26 cellular contexts compared by ENCODE assay signal in the genomic region with DNA sequence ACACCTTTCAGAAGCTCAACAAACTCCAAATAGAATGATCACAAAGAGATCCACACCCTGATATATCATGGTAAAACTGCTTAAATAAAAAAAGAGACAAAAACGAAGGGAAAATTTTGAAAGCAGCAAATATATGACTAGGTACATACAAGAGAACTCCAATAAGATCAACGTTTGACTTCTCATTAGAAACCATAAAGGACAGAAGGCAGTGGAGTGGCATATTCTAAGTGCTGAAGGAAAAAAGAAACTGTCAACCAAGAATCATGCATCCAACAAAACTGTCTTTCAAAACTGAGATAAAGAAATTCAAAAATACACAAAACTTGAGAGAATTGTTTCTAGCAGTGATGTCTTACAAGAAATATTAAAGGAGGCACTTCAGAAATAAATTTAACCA.
"Had no signal": no experiment of that assay in that cellular context is flagged by ENCODE, and none has a peak within 500 bp of the region (broad histone marks: within the 10 kb centered on the region; RNA-seq: fewer than 3 reads in every experiment).

No MANE protein-coding gene starts in this region.

- H3K27me3 ChIP-seq: dorsolateral prefrontal cortex, esophagus squamous epithelium, gastrocnemius medialis, heart right ventricle, left lung had no signal

- H3K27me3 Mint-ChIP-seq: naive B cell had no signal

- H3K4me3 Mint-ChIP-seq: mesothelial cell of epicardium, naive B cell had no signal

- ATAC-seq: esophagus mucosa, gastrocnemius medialis, heart right ventricle, left cardiac atrium, left lung, left ventricle myocardium superior, lower lobe of right lung, mucosa of descending colon had no signal

- FAIRE-seq: colon, endothelial cell of umbilical vein, islet of Langerhans, keratinocyte had no signal

- H3K36me3 ChIP-seq: esophagus squamous epithelium, heart right ventricle, lower lobe of right lung had no signal

- H3K4me3 ChIP-seq: coronary artery, dorsolateral prefrontal cortex, esophagus squamous epithelium, gastrocnemius medialis, heart right ventricle, left lung, lower lobe of right lung, mucosa of descending colon had no signal

- H3K27ac Mint-ChIP-seq: mesothelial cell of epicardium had no signal

- H3K9me3 ChIP-seq: esophagus squamous epithelium, gastrocnemius medialis had no signal

- H3K4me1 ChIP-seq: lower lobe of right lung had no signal

- DNase-seq: dermis blood vessel endothelial cell; dorsolateral prefrontal cortex; effector CD4-positive, alpha-beta T cell; effector memory CD4-positive, alpha-beta T cell; esophagus squamous epithelium; foreskin fibroblast; foreskin melanocyte; gastrocnemius medialis; glutamatergic neuron; head of caudate nucleus; heart right ventricle; hippocampal formation; left cardiac atrium; left lung; left ventricle myocardium superior; lower lobe of right lung; mesenchymal stem cell; mucosa of descending colon; naive B cell had no signal

- H3K4me1 Mint-ChIP-seq: naive B cell had no signal

- H3K27ac ChIP-seq: coronary artery, dorsolateral prefrontal cortex, esophagus squamous epithelium, gastrocnemius medialis, heart right ventricle, left lung, lower lobe of right lung had no signal
